ENCODE assay signal across 13 cellular contexts in the genomic region with DNA sequence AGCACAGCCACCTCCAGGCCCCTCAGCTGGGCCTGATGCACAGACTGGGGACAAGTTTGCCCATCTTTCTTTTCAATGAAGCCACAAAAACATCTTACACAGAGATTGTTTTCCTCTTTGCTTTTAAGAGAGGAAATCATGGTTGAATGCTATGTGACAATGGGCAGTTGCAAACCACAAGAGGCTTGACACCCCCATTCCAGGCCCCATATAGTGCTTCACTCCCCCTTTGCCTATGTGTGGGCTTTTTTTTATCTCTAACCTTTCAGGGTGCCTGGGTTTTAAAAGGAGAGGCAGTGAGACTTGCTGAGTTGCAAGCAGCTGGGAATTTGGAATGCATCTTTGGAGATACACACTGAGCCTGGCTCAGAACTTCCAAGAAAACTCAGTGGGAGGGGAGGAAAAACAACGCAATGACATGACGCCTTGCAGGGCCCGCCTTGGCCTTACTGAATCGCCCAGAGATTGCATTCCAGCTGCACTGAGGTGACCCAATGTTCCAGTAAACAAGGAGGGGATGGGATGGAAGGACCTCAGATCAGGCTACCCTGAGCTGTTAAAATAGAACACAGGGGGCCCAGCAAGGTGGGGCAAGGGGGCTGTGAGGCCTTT.
DNase-seq lines count a peak whose midpoint lies in the region; ATAC-seq and TF ChIP-seq lines count a peak whose summit lies in the region.
"Had no signal": no experiment of that assay in that cellular context is flagged by ENCODE, and none has a peak within 500 bp of the region (broad histone marks: within the 10 kb centered on the region; RNA-seq: fewer than 3 reads in every experiment).

No MANE protein-coding gene starts in this region.

- H3K4me3 ChIP-seq in ectodermal cell (ENCODE audit: insufficient read depth, low read depth, low read length): no peak overlapping the region
- H3K4me3 ChIP-seq in spleen: no peak overlapping the region

- no peak for TF ChIP-seq CTCF in spleen (IDR thresholded peaks at IDR 0.05 in 8 of 11, conservative IDR thresholded peaks at IDR 0.05 in 3 of 11)

- WGBS in ectodermal cell, 2 experiments: 24 to 26% methylated on average over 4 of the region's 4 CpGs
- WGBS in spleen, 5 donors: 75 to 86% (median 77%) methylated on average over 4 of the region's 4 CpGs

- no peaks in the 10 kb centered on the region for H3K27me3 ChIP-seq in ectodermal cell (ENCODE audit: control insufficient read depth, insufficient read depth, low read length, poor library complexity, severe bottlenecking)
- H3K27me3 ChIP-seq in spleen (replicated peaks in 1 of 7): no peaks in the 10 kb centered on the region

- intact Hi-C loops in spleen (cut with DNase I; ENCODE audit: low total_unique reads): no loop called here

- peak; percentile 26 for DNase-seq in EH (ENCODE audit: low read depth)
- DNase-seq in medulla oblongata (ENCODE audit: extremely low spot score): peak; percentile 11
- no peak for DNase-seq in spleen
- no peak for DNase-seq in NOMO-1 (lab: John Stamatoyannopoulos, UW; ENCODE audit: unreplicated experiment in 2 of 2)
- no peak for DNase-seq in middle frontal gyrus (ENCODE audit: extremely low spot score, low spot score)
- no peak for DNase-seq in activated gamma-delta T cell treated with Interleukin-2 at 50 U/mL for 16 hours
- DNase-seq: activated CD4-positive, CD25-positive, alpha-beta regulatory T cell treated with anti-CD3 and anti-CD28 coated beads, Interleukin-2, amount 50 U/mL, for 72 hours; activated naive CD4-positive, alpha-beta T cell; naive thymus-derived CD8-positive, alpha-beta T cell; NCI-H526; stimulated activated naive CD8-positive, alpha-beta T cell treated with anti-CD3 and anti-CD28 coated beads, Interleukin-15, Interleukin-2, amounts not matched to agents 100 U/mL and 50 U/mL, for 24 hours had no signal

- no peak for ATAC-seq in GM18861 (IDR thresholded peaks at IDR 0.05; ENCODE audit: unreplicated experiment)
- ATAC-seq: naive thymus-derived CD8-positive, alpha-beta T cell; stimulated activated naive CD8-positive, alpha-beta T cell treated with anti-CD3 and anti-CD28 coated beads, Interleukin-15, Interleukin-2, amounts not matched to agents 100 U/mL and 50 U/mL, for 24 hours had no signal

- TF ChIP-seq POLR2A in spleen (IDR thresholded peaks at IDR 0.05): no peak

- peaks cover 18% of the 10 kb centered on the region for H3K4me1 ChIP-seq in ectodermal cell (ENCODE audit: control insufficient read depth, insufficient read depth, low read length)
- peaks cover 0 to 7% (median 2%) of the 10 kb centered on the region in 6 donors for H3K4me1 ChIP-seq in spleen

- no peaks in the 10 kb centered on the region for H3K9me3 ChIP-seq in ectodermal cell (ENCODE audit: control insufficient read depth, low read length)
- no peaks in the 10 kb centered on the region for H3K9me3 ChIP-seq in spleen

- H3K27ac ChIP-seq in ectodermal cell (ENCODE audit: insufficient read depth, low read depth, low read length, poor library complexity, severe bottlenecking) (peak overlapping the region; percentile 12), spleen (peak overlapping the region in 5 of 8 donors; percentile 36 to 65 (median 51))

- H3K36me3 ChIP-seq in ectodermal cell (ENCODE audit: control insufficient read depth, insufficient read depth, low read length) (no peaks in the 10 kb centered on the region), spleen (no peaks in the 10 kb centered on the region)

Comparison
In these comparisons a context has a peak if more than half of its experiments do, and no peak if none do; other contexts are left out.
1. DNase-seq: peak in EH (single experiment) and medulla oblongata (single experiment); none in spleen (single experiment), NOMO-1 (0 of 2), middle frontal gyrus (single experiment) and activated gamma-delta T cell treated with Interleukin-2 at 50 U/mL for 16 hours (single experiment).